ENCODE assay signal across 21 cellular contexts in the genomic region with DNA sequence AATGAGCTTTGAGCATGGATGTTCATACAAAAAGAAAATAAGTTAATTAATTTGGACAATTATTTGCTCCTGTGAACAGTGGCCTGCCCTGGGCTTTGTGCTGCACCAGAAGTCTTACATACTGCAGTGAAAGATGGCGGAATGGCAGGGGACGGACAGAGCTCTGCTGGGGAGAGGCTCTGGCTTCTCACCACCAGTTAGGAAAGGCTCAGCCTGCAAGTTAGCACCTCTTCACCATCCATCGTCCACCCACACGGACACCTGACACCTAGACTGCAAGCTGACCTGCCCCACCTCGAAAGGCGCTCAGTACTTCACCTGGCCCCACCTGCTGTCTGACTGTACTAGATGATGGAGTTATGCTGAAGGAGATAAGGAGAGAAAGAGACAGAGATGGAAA.
"Had no signal": no experiment of that assay in that cellular context is flagged by ENCODE, and none has a peak within 500 bp of the region (broad histone marks: within the 10 kb centered on the region; RNA-seq: fewer than 3 reads in every experiment).

No MANE protein-coding gene starts in this region.

- H3K4me1 ChIP-seq: heart left ventricle, parathyroid adenoma, prostate gland, right lobe of liver, suprapubic skin, thyroid gland, uterus had no signal

- H2AFZ ChIP-seq: parathyroid adenoma had no signal

- H3K9me3 ChIP-seq: heart left ventricle, prostate gland, right lobe of liver, suprapubic skin, thyroid gland, uterus had no signal

- H3K4me3 ChIP-seq: heart left ventricle, lung, prostate gland, right lobe of liver, suprapubic skin, thyroid gland, uterus had no signal

- H3K27ac ChIP-seq: heart left ventricle, parathyroid adenoma, prostate gland, right lobe of liver, suprapubic skin, thyroid gland, uterus had no signal

- DNase-seq: dermis blood vessel endothelial cell; erythroblast; foreskin melanocyte; heart left ventricle; hippocampal formation; left colon; left ventricle myocardium superior; mesendoderm; naive B cell; occipital lobe; right lobe of liver; stimulated activated CD4-positive, alpha-beta T cell treated with anti-CD3 and anti-CD28 coated beads, Interleukin-4, amount 100 ng/mL, for 1 hour; stimulated activated CD8-positive, alpha-beta memory T cell treated with anti-CD3 and anti-CD28 coated beads, Interleukin-4, amount 100 ng/mL, for 48 hours; stimulated activated naive CD8-positive, alpha-beta T cell treated with anti-CD3 and anti-CD28 coated beads, Interleukin-15, Interleukin-2, amounts not matched to agents 100 U/mL and 50 U/mL, for 24 hours; thyroid gland; uterus had no signal

- H3K9ac ChIP-seq: parathyroid adenoma had no signal

- H3K36me3 ChIP-seq: heart left ventricle, prostate gland, right lobe of liver, suprapubic skin, thyroid gland, uterus had no signal

- H3K27me3 ChIP-seq: heart left ventricle, right lobe of liver, suprapubic skin, thyroid gland, uterus had no signal

- H3K79me2 ChIP-seq: parathyroid adenoma had no signal

- ATAC-seq: heart left ventricle; left colon; left ventricle myocardium superior; right lobe of liver; stimulated activated effector memory CD8-positive, alpha-beta T cell treated with anti-CD3 and anti-CD28 coated beads, Interleukin-12 subunit alpha, Interleukin-12 subunit beta, amount 100 ng/mL, for 72 hours; stimulated activated naive CD8-positive, alpha-beta T cell treated with anti-CD3 and anti-CD28 coated beads, Interleukin-15, Interleukin-2, amounts not matched to agents 100 U/mL and 50 U/mL, for 24 hours had no signal
